Comparison of ENCODE assay signal across 27 cellular contexts in the genomic region with DNA sequence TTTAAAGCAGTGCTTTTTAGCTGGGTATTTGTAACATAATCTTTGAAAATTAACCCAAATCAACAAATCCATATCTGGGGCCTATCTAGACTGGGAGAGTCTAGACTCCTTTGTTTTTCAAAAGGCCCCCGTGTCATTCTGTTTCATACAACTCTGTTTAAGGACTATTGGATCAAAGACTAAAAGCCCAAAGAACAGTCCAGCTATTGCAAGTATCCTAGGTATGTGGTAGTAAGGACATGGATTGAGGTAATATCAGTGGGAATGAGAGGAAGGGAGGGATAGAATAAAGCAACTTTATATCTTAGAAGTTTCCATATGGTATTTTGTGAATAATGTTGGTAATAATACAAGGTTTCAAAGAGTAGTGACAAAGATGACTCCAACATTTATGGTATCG.
"Had no signal": no experiment of that assay in that cellular context is flagged by ENCODE, and none has a peak within 500 bp of the region (broad histone marks: within the 10 kb centered on the region; RNA-seq: fewer than 3 reads in every experiment).

No MANE protein-coding gene starts in this region.

- H3K4me3 ChIP-seq: body of pancreas, Peyer's patch, SJCRH30 had no signal

- DNase-seq: activated CD4-positive, alpha-beta memory T cell treated with anti-CD3 and anti-CD28 coated beads, Interleukin-2, amount 10 ng/mL, durations not matched to agents 7 days and 5 days; activated CD4-positive, alpha-beta T cell treated with anti-CD3 and anti-CD28 coated beads for 36 hours; activated CD4-positive, alpha-beta T cell treated with anti-CD3 and anti-CD28 coated beads, Interleukin-2, amount 50 U/mL, for 1 hour; activated gamma-delta T cell; activated naive CD4-positive, alpha-beta T cell treated with anti-CD3 and anti-CD28 coated beads for 36 hours; activated naive CD8-positive, alpha-beta T cell treated with anti-CD3 and anti-CD28 coated beads for 36 hours; activated T-cell treated with anti-CD3 and anti-CD28 coated beads for 4 hours; activated T-cell treated with anti-CD3 and anti-CD28 coated beads, Interleukin-2, amount 50 U/mL, for 48 hours; anterior cingulate cortex; body of pancreas; NCI-H1092; NCI-H1417; NCI-H1930; NCI-H2171; NCI-H2227 treated with DMSO at 0.1 percent for 48 hours; NCI-H446 treated with DMSO at 0.1 percent for 48 hours; NCI-H524 treated with DMSO at 0.1 percent for 48 hours; NCI-H774; Peyer's patch; Right ventricle myocardium superior; SJCRH30; SK-N-SH; T-helper 1 cell had no signal

- H3K4me2 ChIP-seq: KMS-11, SK-N-SH had no signal

- H3K27ac ChIP-seq: body of pancreas, KMS-11, Peyer's patch, RWPE1, SJCRH30, VCaP had no signal

- ATAC-seq: activated CD4-positive, alpha-beta T cell treated with anti-CD3 and anti-CD28 coated beads for 36 hours; activated T-helper 17 cell treated with anti-CD3 and anti-CD28 coated beads, Interleukin-2, amount 50 U/mL, for 72 hours; body of pancreas had no signal

- H3K9ac ChIP-seq: KMS-11, SK-N-SH had no signal

- H3K36me3 Mint-ChIP-seq: activated naive CD8-positive, alpha-beta T cell treated with anti-CD3 and anti-CD28 coated beads for 36 hours had no signal

- H3K9me3 ChIP-seq: body of pancreas, Peyer's patch, SJCRH30, SK-N-SH had no signal

- H3K4me1 ChIP-seq: Peyer's patch, SJCRH30 had no signal

- H3K27me3 Mint-ChIP-seq: activated CD4-positive, alpha-beta memory T cell treated with anti-CD3 and anti-CD28 coated beads, Interleukin-2, amount 10 ng/mL, durations not matched to agents 7 days and 5 days; activated CD4-positive, alpha-beta T cell treated with anti-CD3 and anti-CD28 coated beads for 36 hours; activated naive CD8-positive, alpha-beta T cell treated with anti-CD3 and anti-CD28 coated beads for 36 hours; activated T-helper 17 cell treated with anti-CD3 and anti-CD28 coated beads, Interleukin-2, amount 50 U/mL, for 72 hours had no signal

- H3K4me3 Mint-ChIP-seq: activated CD4-positive, alpha-beta memory T cell treated with anti-CD3 and anti-CD28 coated beads, Interleukin-2, amount 10 ng/mL, durations not matched to agents 7 days and 5 days; activated CD4-positive, alpha-beta T cell treated with anti-CD3 and anti-CD28 coated beads for 36 hours; activated naive CD4-positive, alpha-beta T cell treated with anti-CD3 and anti-CD28 coated beads for 36 hours; activated naive CD8-positive, alpha-beta T cell treated with anti-CD3 and anti-CD28 coated beads for 36 hours; activated T-helper 17 cell treated with anti-CD3 and anti-CD28 coated beads, Interleukin-2, amount 50 U/mL, for 72 hours had no signal

- H3K27me3 ChIP-seq: body of pancreas, Peyer's patch, SJCRH30 had no signal

- H3K9me3 Mint-ChIP-seq: activated CD4-positive, alpha-beta memory T cell treated with anti-CD3 and anti-CD28 coated beads, Interleukin-2, amount 10 ng/mL, durations not matched to agents 7 days and 5 days; activated naive CD4-positive, alpha-beta T cell treated with anti-CD3 and anti-CD28 coated beads for 36 hours; activated T-helper 17 cell treated with anti-CD3 and anti-CD28 coated beads, Interleukin-2, amount 50 U/mL, for 72 hours had no signal

- H3K27ac Mint-ChIP-seq: activated CD4-positive, alpha-beta memory T cell treated with anti-CD3 and anti-CD28 coated beads, Interleukin-2, amount 10 ng/mL, durations not matched to agents 7 days and 5 days; activated CD4-positive, alpha-beta T cell treated with anti-CD3 and anti-CD28 coated beads for 36 hours; activated naive CD4-positive, alpha-beta T cell treated with anti-CD3 and anti-CD28 coated beads for 36 hours; activated naive CD8-positive, alpha-beta T cell treated with anti-CD3 and anti-CD28 coated beads for 36 hours; activated T-helper 17 cell treated with anti-CD3 and anti-CD28 coated beads, Interleukin-2, amount 50 U/mL, for 72 hours had no signal
